ENCODE assay signal across 1 cellular context in the genomic region with DNA sequence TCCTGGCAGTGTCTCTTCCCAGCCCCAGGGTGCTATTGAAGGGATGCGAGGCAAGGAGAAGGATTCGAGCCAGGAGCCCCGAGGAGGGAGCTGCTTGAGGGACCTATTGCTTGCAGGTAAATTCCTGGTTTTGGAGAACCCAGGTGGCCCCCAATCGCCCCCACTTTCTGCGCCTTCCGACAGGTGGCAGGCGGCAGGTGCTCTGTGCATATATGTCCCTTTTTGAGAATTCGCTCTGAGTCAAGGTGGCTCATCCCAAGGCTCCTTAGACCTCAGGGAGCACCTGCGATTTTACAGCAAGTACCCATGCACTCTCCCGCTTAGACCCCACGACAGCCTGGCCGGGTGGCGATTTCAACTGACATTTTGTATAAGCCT.
TF ChIP-seq lines count a peak whose summit lies in the region.

No MANE protein-coding gene starts in this region.

TF ChIP-seq in SK-N-SH, 30 proteins besides CTCF, POLR2A, EP300 and RAD21 (continued from another document):
- no peak for TF ChIP-seq REST (IDR thresholded peaks at IDR 0.05; ENCODE audit: low read depth, low read length)
- no peak for TF ChIP-seq MEF2A (IDR thresholded peaks at IDR 0.05; ENCODE audit: borderline replicate concordance, low read depth)
- no peak for TF ChIP-seq GATA2 (CRISPR knock-in tag; IDR thresholded peaks at IDR 0.05)
TF ChIP-seq in SK-N-SH: peak in this region for 0.
